1 cellular context compared by ENCODE assay signal in genomic region chr1:12529640-12530174, GRCh38.
A peak's percentile ranks its signal among the peaks of the same experiment; 100 is the strongest.
TF ChIP-seq lines count a peak whose summit lies in the region.

No MANE protein-coding gene starts in this region.

TF ChIP-seq in HepG2, 621 proteins besides CTCF, POLR2A, EP300 and RAD21 (continued from another document and continues in another):
- TF ChIP-seq, protein P1, sequence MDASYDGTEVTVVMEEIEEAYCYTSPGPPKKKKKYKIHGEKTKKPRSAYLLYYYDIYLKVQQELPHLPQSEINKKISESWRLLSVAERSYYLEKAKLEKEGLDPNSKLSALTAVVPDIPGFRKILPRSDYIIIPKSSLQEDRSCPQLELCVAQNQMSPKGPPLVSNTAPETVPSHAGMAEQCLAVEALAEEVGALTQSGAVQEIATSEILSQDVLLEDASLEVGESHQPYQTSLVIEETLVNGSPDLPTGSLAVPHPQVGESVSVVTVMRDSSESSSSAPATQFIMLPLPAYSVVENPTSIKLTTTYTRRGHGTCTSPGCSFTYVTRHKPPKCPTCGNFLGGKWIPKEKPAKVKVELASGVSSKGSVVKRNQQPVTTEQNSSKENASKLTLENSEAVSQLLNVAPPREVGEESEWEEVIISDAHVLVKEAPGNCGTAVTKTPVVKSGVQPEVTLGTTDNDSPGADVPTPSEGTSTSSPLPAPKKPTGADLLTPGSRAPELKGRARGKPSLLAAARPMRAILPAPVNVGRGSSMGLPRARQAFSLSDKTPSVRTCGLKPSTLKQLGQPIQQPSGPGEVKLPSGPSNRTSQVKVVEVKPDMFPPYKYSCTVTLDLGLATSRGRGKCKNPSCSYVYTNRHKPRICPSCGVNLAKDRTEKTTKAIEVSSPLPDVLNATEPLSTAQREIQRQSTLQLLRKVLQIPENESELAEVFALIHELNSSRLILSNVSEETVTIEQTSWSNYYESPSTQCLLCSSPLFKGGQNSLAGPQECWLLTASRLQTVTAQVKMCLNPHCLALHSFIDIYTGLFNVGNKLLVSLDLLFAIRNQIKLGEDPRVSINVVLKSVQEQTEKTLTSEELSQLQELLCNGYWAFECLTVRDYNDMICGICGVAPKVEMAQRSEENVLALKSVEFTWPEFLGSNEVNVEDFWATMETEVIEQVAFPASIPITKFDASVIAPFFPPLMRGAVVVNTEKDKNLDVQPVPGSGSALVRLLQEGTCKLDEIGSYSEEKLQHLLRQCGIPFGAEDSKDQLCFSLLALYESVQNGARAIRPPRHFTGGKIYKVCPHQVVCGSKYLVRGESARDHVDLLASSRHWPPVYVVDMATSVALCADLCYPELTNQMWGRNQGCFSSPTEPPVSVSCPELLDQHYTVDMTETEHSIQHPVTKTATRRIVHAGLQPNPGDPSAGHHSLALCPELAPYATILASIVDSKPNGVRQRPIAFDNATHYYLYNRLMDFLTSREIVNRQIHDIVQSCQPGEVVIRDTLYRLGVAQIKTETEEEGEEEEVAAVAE (CRISPR knock-in tag; IDR thresholded peaks at IDR 0.05; ENCODE audit: borderline replicate concordance): no peak
- TF ChIP-seq EED (CRISPR knock-in tag; IDR thresholded peaks at IDR 0.05): no peak
- no peak for TF ChIP-seq RBAK (CRISPR knock-in tag; IDR thresholded peaks at IDR 0.05)
- TF ChIP-seq ELF1 (CRISPR knock-in tag; IDR thresholded peaks at IDR 0.05): no peak
- no peak for TF ChIP-seq NONO (IDR thresholded peaks at IDR 0.05)
- TF ChIP-seq NONO (CRISPR knock-in tag; conservative IDR thresholded peaks at IDR 0.05): 0 out of 2 replicates have a peak, but pooled peaks have one; percentile 40
- TF ChIP-seq HNRNPLL (IDR thresholded peaks at IDR 0.05; ENCODE audit: low read depth, low read length, poor library complexity, severe bottlenecking): no peak
- no peak for TF ChIP-seq CHD2 (IDR thresholded peaks at IDR 0.05; ENCODE audit: low read depth, low read length)
- no peak for TF ChIP-seq FOXA3 (CRISPR knock-in tag; IDR thresholded peaks at IDR 0.05)
- no peak for TF ChIP-seq ZNF737 (CRISPR knock-in tag; IDR thresholded peaks at IDR 0.05; ENCODE audit: borderline replicate concordance)
- TF ChIP-seq BATF2 (CRISPR knock-in tag; IDR thresholded peaks at IDR 0.05): 0 out of 2 replicates have a peak, but pooled peaks have one; percentile 23
- no peak for TF ChIP-seq CBFB (CRISPR knock-in tag; IDR thresholded peaks at IDR 0.05)
- no peak for TF ChIP-seq SNAPC2 (CRISPR knock-in tag; IDR thresholded peaks at IDR 0.05)
- no peak for TF ChIP-seq HNRNPK (IDR thresholded peaks at IDR 0.05; ENCODE audit: low read depth, low read length, poor library complexity, severe bottlenecking)
- TF ChIP-seq ZNF142 (CRISPR knock-in tag; IDR thresholded peaks at IDR 0.05): no peak
- TF ChIP-seq TMF1 (CRISPR knock-in tag; IDR thresholded peaks at IDR 0.05; ENCODE audit: low read depth): no peak
- no peak for TF ChIP-seq ZNF136 (CRISPR knock-in tag; IDR thresholded peaks at IDR 0.05; ENCODE audit: low read depth)
- no peak for TF ChIP-seq ATF7 (IDR thresholded peaks at IDR 0.05)
- no peak for TF ChIP-seq ATF7 (CRISPR knock-in tag; IDR thresholded peaks at IDR 0.05)
- no peak for TF ChIP-seq GATAD1 (CRISPR knock-in tag; IDR thresholded peaks at IDR 0.05)
- no peak for TF ChIP-seq ZSCAN21 (CRISPR knock-in tag; IDR thresholded peaks at IDR 0.05; ENCODE audit: borderline replicate concordance)
- TF ChIP-seq CHCHD3 (CRISPR knock-in tag; IDR thresholded peaks at IDR 0.05): no peak
- TF ChIP-seq EHMT2 (IDR thresholded peaks at IDR 0.05; ENCODE audit: borderline replicate concordance, low read depth, low read length): 0 out of 2 replicates have a peak, but pooled peaks have one; percentile 10
- no peak for TF ChIP-seq ZNF513 (CRISPR knock-in tag; conservative IDR thresholded peaks at IDR 0.05)
- no peak for TF ChIP-seq ZNF841 (CRISPR knock-in tag; IDR thresholded peaks at IDR 0.05; ENCODE audit: borderline replicate concordance)
- TF ChIP-seq, protein P2, sequence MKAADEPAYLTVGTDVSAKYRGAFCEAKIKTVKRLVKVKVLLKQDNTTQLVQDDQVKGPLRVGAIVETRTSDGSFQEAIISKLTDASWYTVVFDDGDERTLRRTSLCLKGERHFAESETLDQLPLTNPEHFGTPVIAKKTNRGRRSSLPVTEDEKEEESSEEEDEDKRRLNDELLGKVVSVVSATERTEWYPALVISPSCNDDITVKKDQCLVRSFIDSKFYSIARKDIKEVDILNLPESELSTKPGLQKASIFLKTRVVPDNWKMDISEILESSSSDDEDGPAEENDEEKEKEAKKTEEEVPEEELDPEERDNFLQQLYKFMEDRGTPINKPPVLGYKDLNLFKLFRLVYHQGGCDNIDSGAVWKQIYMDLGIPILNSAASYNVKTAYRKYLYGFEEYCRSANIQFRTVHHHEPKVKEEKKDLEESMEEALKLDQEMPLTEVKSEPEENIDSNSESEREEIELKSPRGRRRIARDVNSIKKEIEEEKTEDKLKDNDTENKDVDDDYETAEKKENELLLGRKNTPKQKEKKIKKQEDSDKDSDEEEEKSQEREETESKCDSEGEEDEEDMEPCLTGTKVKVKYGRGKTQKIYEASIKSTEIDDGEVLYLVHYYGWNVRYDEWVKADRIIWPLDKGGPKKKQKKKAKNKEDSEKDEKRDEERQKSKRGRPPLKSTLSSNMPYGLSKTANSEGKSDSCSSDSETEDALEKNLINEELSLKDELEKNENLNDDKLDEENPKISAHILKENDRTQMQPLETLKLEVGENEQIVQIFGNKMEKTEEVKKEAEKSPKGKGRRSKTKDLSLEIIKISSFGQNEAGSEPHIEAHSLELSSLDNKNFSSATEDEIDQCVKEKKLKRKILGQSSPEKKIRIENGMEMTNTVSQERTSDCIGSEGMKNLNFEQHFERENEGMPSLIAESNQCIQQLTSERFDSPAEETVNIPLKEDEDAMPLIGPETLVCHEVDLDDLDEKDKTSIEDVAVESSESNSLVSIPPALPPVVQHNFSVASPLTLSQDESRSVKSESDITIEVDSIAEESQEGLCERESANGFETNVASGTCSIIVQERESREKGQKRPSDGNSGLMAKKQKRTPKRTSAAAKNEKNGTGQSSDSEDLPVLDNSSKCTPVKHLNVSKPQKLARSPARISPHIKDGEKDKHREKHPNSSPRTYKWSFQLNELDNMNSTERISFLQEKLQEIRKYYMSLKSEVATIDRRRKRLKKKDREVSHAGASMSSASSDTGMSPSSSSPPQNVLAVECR (CRISPR knock-in tag; IDR thresholded peaks at IDR 0.05; ENCODE audit: borderline replicate concordance): no peak
- 0 out of 2 replicates have a peak, but pooled peaks have one; percentile 5 for TF ChIP-seq HDAC2 (CRISPR knock-in tag; IDR thresholded peaks at IDR 0.05)
- no peak for TF ChIP-seq ZKSCAN1 (IDR thresholded peaks at IDR 0.05; ENCODE audit: low read length)
- TF ChIP-seq ZNF260 (CRISPR knock-in tag; IDR thresholded peaks at IDR 0.05; ENCODE audit: borderline replicate concordance, low read depth): no peak
- 0 out of 2 replicates have a peak, but pooled peaks have one; percentile 53 for TF ChIP-seq ZNF670 (CRISPR knock-in tag; IDR thresholded peaks at IDR 0.05; ENCODE audit: borderline replicate concordance)
- TF ChIP-seq PAF1 (CRISPR knock-in tag; IDR thresholded peaks at IDR 0.05): no peak
- TF ChIP-seq NCOA1 (CRISPR knock-in tag; IDR thresholded peaks at IDR 0.05): no peak
- TF ChIP-seq, protein P3, sequence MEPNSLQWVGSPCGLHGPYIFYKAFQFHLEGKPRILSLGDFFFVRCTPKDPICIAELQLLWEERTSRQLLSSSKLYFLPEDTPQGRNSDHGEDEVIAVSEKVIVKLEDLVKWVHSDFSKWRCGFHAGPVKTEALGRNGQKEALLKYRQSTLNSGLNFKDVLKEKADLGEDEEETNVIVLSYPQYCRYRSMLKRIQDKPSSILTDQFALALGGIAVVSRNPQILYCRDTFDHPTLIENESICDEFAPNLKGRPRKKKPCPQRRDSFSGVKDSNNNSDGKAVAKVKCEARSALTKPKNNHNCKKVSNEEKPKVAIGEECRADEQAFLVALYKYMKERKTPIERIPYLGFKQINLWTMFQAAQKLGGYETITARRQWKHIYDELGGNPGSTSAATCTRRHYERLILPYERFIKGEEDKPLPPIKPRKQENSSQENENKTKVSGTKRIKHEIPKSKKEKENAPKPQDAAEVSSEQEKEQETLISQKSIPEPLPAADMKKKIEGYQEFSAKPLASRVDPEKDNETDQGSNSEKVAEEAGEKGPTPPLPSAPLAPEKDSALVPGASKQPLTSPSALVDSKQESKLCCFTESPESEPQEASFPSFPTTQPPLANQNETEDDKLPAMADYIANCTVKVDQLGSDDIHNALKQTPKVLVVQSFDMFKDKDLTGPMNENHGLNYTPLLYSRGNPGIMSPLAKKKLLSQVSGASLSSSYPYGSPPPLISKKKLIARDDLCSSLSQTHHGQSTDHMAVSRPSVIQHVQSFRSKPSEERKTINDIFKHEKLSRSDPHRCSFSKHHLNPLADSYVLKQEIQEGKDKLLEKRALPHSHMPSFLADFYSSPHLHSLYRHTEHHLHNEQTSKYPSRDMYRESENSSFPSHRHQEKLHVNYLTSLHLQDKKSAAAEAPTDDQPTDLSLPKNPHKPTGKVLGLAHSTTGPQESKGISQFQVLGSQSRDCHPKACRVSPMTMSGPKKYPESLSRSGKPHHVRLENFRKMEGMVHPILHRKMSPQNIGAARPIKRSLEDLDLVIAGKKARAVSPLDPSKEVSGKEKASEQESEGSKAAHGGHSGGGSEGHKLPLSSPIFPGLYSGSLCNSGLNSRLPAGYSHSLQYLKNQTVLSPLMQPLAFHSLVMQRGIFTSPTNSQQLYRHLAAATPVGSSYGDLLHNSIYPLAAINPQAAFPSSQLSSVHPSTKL (CRISPR knock-in tag; IDR thresholded peaks at IDR 0.05): no peak
- no peak for TF ChIP-seq THAP7 (CRISPR knock-in tag; IDR thresholded peaks at IDR 0.05)
- TF ChIP-seq IRF2 (CRISPR knock-in tag; IDR thresholded peaks at IDR 0.05): peak; percentile 8; the same call in 1 of the 2 replicates
- TF ChIP-seq ZNF484 (CRISPR knock-in tag; IDR thresholded peaks at IDR 0.05; ENCODE audit: borderline replicate concordance, low read depth): no peak
- TF ChIP-seq YEATS4 (CRISPR knock-in tag; IDR thresholded peaks at IDR 0.05; ENCODE audit: borderline replicate concordance): no peak
- TF ChIP-seq ZNF776 (CRISPR knock-in tag; IDR thresholded peaks at IDR 0.05): no peak
- TF ChIP-seq ZFAT (CRISPR knock-in tag; conservative IDR thresholded peaks at IDR 0.05): no peak
- no peak for TF ChIP-seq ZNF431 (CRISPR knock-in tag; IDR thresholded peaks at IDR 0.05; ENCODE audit: borderline replicate concordance, low read depth)
